In the genomic region with DNA sequence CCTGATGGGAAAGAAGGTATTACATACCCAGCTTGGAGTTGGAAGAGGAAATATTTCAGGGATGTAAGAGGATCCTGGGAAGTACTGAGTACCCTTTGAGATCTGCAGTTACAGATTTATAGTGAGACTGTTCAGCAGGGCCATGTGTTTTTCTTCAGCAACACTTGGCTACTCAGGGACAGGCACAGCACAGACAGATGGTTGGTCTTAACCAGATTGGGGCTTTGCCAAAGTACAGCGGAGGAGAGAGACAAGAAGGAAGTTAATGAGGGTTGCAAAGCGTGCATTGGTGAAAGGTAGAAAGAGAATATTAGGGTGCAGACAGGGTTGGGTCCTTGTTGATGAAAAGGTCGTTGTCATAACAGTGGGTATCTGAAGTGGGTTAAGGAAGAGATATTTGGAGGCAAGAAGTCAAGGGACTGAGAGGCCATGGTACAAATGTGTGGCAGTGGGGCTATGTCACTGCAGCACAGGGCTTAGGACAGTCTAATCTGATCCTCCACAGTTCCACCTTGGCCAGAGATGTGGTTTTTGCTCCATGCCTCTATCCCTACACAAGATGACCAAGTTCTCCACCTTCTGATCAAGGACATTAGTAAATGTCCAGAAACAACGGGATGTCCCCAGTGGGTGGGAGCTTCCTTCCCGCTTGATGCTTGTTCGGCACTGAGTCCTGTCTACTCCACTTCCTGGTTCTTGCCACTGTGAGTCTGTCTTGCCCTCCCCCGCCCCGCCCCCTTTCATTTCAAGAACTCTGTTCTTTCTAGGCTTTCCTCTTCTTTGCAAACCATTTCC, we compare ENCODE assay signal across 8 cellular contexts. TPM values are rescaled to one million over a fixed set of nuclear protein-coding genes. Genes with fewer than 3 reads are reported as not detected.
DNase-seq lines count a peak whose midpoint lies in the region; ATAC-seq and TF ChIP-seq lines count a peak whose summit lies in the region.

No MANE protein-coding gene starts in this region.

- H3K27ac ChIP-seq in CD4-positive, CD25-positive, alpha-beta regulatory T cell (ENCODE audit: insufficient read depth, low read length, poor library complexity, severe bottlenecking), result peak overlapping the region; percentile 58
- H3K27ac ChIP-seq in neutrophil, result no peak overlapping the region

- no peaks in the 10 kb centered on the region for H3K9me3 ChIP-seq in CD4-positive, CD25-positive, alpha-beta regulatory T cell (ENCODE audit: control insufficient read depth in 2 of 2, low read length in 2 of 2)
- H3K9me3 ChIP-seq in neutrophil, result no peaks in the 10 kb centered on the region

- no peaks in the 10 kb centered on the region for H3K36me3 ChIP-seq in CD4-positive, CD25-positive, alpha-beta regulatory T cell (ENCODE audit: control insufficient read depth, insufficient read depth, low read length)
- H3K36me3 ChIP-seq in neutrophil, result no peaks in the 10 kb centered on the region

- ATAC-seq in CD4-positive, CD25-positive, alpha-beta regulatory T cell (ENCODE audit: low read depth in 2 of 2), result peak; percentile 88 to 91
- ATAC-seq in T-cell (replicated peaks in 1 of 4) (peak; percentile 92 to 97 (median 95)), GM19467 (IDR thresholded peaks at IDR 0.05; ENCODE audit: unreplicated experiment) (no peak), GM19023 (IDR thresholded peaks at IDR 0.05; ENCODE audit: unreplicated experiment) (no peak)

- H3K27ac Mint-ChIP-seq in CD4-positive, CD25-positive, alpha-beta regulatory T cell, result peak overlapping the region; percentile 89 to 94 (median 89)
- peak overlapping the region; percentile 95 to 97 for H3K27ac Mint-ChIP-seq in T-cell
- peak overlapping the region; percentile 90 for H3K27ac Mint-ChIP-seq in activated naive CD8-positive, alpha-beta T cell

- peaks cover 15% of the 10 kb centered on the region for H3K4me1 ChIP-seq in CD4-positive, CD25-positive, alpha-beta regulatory T cell (ENCODE audit: control insufficient read depth, insufficient read depth, low read length, poor library complexity, severe bottlenecking)
- H3K4me1 ChIP-seq in neutrophil (ENCODE audit: control insufficient read depth in 1 of 2, insufficient read depth in 1 of 2, low read depth in 1 of 2, low read length in 1 of 2), result peaks cover 9 to 10% of the 10 kb centered on the region in 2 experiments

- peak overlapping the region; percentile 52 to 90 (median 69) for H3K4me3 Mint-ChIP-seq in CD4-positive, CD25-positive, alpha-beta regulatory T cell
- peak overlapping the region; percentile 68 to 76 (median 71) for H3K4me3 Mint-ChIP-seq in T-cell
- peak overlapping the region; percentile 76 for H3K4me3 Mint-ChIP-seq in activated naive CD8-positive, alpha-beta T cell

- H3K27me3 Mint-ChIP-seq in CD4-positive, CD25-positive, alpha-beta regulatory T cell, result no peaks in the 10 kb centered on the region
- H3K27me3 Mint-ChIP-seq in T-cell, result peaks cover 0 to 6% of the 10 kb centered on the region in 2 donors
- no peaks in the 10 kb centered on the region for H3K27me3 Mint-ChIP-seq in activated naive CD8-positive, alpha-beta T cell

- TF ChIP-seq CTCF in neutrophil (IDR thresholded peaks at IDR 0.05), result no peak

- H3K4me1 Mint-ChIP-seq in CD4-positive, CD25-positive, alpha-beta regulatory T cell, result peaks cover 10 to 18% (median 15%) of the 10 kb centered on the region in 4 donors
- H3K4me1 Mint-ChIP-seq in T-cell, result peaks cover 17 to 20% (median 18%) of the 10 kb centered on the region in 3 donors
- peaks cover 22% of the 10 kb centered on the region for H3K4me1 Mint-ChIP-seq in activated naive CD8-positive, alpha-beta T cell (ENCODE audit: low read depth)

- DNase-seq in CD4-positive, CD25-positive, alpha-beta regulatory T cell, result peak; percentile 34 to 87 (median 60)
- DNase-seq in T-cell (peak; percentile 16 to 73 (median 50)), mesenteric fat pad (ENCODE audit: low spot score) (no peak)
- no peak for DNase-seq in NK-92 treated with Interleukin-12 subunit alpha and Interleukin-12 subunit beta, amount 100 ng/mL, for 24 hours (lab: John Stamatoyannopoulos, UW)

- CTCF ChIA-PET in T-cell (lab: Charles Lee), result interaction anchor here in 1 of 2 donors (0.6 to 0.7 kb wide), 3 partner anchors 287 to 966 kb away, joined by 3 to 4 read pairs (median 3); no protein-coding TSS in a partner anchor

- H3K27me3 ChIP-seq in CD4-positive, CD25-positive, alpha-beta regulatory T cell (ENCODE audit: control insufficient read depth, insufficient read depth, low read length), result peaks cover 5% of the 10 kb centered on the region
- H3K27me3 ChIP-seq in neutrophil, result no peaks in the 10 kb centered on the region

- peak overlapping the region; percentile 71 for H3K4me3 ChIP-seq in CD4-positive, CD25-positive, alpha-beta regulatory T cell (ENCODE audit: low read depth, low read length)
- H3K4me3 ChIP-seq in neutrophil (ENCODE audit: low read depth in 1 of 2, low read length in 1 of 2), result peak overlapping the region; percentile 7 to 8

- no peaks in the 10 kb centered on the region for H3K36me3 Mint-ChIP-seq in CD4-positive, CD25-positive, alpha-beta regulatory T cell
- H3K36me3 Mint-ChIP-seq in T-cell, result no peaks in the 10 kb centered on the region
- peaks cover 3% of the 10 kb centered on the region for H3K36me3 Mint-ChIP-seq in activated naive CD8-positive, alpha-beta T cell

- peaks cover 0 to 3% (median 1%) of the 10 kb centered on the region in 7 donors for H3K9me3 Mint-ChIP-seq in CD4-positive, CD25-positive, alpha-beta regulatory T cell
- no peaks in the 10 kb centered on the region for H3K9me3 Mint-ChIP-seq in T-cell
- no peaks in the 10 kb centered on the region for H3K9me3 Mint-ChIP-seq in activated naive CD8-positive, alpha-beta T cell (ENCODE audit: low read depth)

- POLR2A ChIA-PET in T-cell (lab: Charles Lee), result no interaction called here

RNA-seq across cellular contexts. Expression of a gene that starts 18.9 kb away (rescaled TPM):
- 23.2 TPM for total RNA-seq in CD4-positive, CD25-positive, alpha-beta regulatory T cell
- polyA plus RNA-seq in CD4-positive, CD25-positive, alpha-beta regulatory T cell, result 10 to 100 TPM; 12.9 to 27.5 (median 18.8) TPM
- total RNA-seq in T-cell (10 to 100 TPM; 12.8 to 23.1 (median 16.7) TPM), mesenteric fat pad (28.2 TPM)

Comparison
In these comparisons a context has a peak if more than half of its experiments do, and no peak if none do; other contexts are left out.
1. ATAC-seq: peak in CD4-positive, CD25-positive, alpha-beta regulatory T cell (2 of 2) and T-cell (4 of 4); none in GM19467 (single experiment) and GM19023 (single experiment).
2. DNase-seq: peak in CD4-positive, CD25-positive, alpha-beta regulatory T cell (3 of 3) and T-cell (34 of 34); none in mesenteric fat pad (single experiment) and NK-92 treated with Interleukin-12 subunit alpha and Interleukin-12 subunit beta, amount 100 ng/mL, for 24 hours (single experiment).
3. Peak in every context shown above with its lines, with median percentiles within 50 percentile points of each other: H3K27ac Mint-ChIP-seq and H3K4me3 Mint-ChIP-seq.